16 cellular contexts compared by ENCODE assay signal in the genomic region with DNA sequence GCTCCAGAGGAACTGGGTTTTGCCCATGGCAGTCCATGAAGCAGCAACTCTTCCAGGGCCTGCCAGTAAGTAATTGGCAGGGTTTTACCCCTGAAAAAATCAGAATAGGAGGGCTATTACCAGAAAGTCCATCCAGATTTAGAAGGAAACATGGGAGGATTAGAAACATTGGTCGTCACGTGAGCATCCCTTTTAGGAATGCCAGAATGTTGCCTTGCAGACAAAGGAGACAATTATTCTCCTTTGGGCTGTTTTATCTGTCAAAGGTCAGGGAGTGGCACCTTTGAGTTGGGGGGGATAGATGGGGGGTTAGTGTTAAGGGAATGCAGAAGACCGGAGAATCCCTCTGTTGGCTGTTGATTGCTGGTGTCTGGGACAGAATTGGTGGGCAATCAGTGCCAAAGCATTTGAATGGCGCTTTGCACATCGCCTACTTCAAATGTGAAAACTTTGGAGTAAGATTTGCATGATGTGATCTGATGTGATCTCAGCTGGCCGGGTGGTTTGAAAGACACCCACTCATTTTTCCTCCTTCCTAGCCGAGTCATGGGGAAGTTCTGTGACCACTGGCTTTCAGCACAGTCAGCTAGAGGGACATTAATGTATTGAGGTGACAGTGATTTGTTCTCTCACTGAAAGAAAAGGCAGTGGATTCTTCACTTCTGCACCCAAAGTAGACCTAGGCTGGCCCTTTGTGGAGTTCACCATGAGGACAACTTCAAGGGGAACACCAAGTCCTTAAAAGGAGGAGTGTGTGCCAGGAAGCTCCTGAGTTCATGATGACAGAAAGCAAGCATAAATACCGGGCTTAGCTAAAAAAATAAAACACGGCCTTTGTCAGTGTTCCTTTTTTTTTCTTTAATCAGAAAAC. TPM values are rescaled to one million over a fixed set of nuclear protein-coding genes. Genes with fewer than 3 reads are reported as not detected.
A peak's percentile ranks its signal among the peaks of the same experiment; 100 is the strongest.
DNase-seq lines count a peak whose midpoint lies in the region; ATAC-seq and TF ChIP-seq lines count a peak whose summit lies in the region.
"Had no signal": no experiment of that assay in that cellular context is flagged by ENCODE, and none has a peak within 500 bp of the region (broad histone marks: within the 10 kb centered on the region; RNA-seq: fewer than 3 reads in every experiment).

No MANE protein-coding gene starts in this region.

- H3K9me3 ChIP-seq in gastroesophageal sphincter, result peaks cover 0 to 4% (median 0%) of the 10 kb centered on the region in 3 donors
- peaks cover 0 to 5% (median 0%) of the 10 kb centered on the region in 4 donors for H3K9me3 ChIP-seq in tibial nerve
- no peaks in the 10 kb centered on the region for H3K9me3 ChIP-seq in CD8-positive, alpha-beta T cell (ENCODE audit: low read length)
- H3K9me3 ChIP-seq: SJSA1 had no signal

- no peak overlapping the region for H3K4me3 ChIP-seq in gastroesophageal sphincter
- H3K4me3 ChIP-seq in tibial nerve, result no peak overlapping the region
- no peak overlapping the region for H3K4me3 ChIP-seq in CD8-positive, alpha-beta T cell (ENCODE audit: low read depth, low read length)
- H3K4me3 ChIP-seq: SJSA1 had no signal

- H3K36me3 Mint-ChIP-seq in activated CD4-positive, alpha-beta T cell treated with anti-CD3 and anti-CD28 coated beads for 36 hours (ENCODE audit: low read depth), result peaks cover 2% of the 10 kb centered on the region
- H3K36me3 Mint-ChIP-seq in neural crest cell (ENCODE audit: low read depth), result no peaks in the 10 kb centered on the region
- H3K36me3 Mint-ChIP-seq in CD8-positive, alpha-beta T cell, result no peaks in the 10 kb centered on the region

- H3K4me1 ChIP-seq in gastroesophageal sphincter (peaks cover 2 to 28% (median 6%) of the 10 kb centered on the region in 3 donors), tibial nerve (peaks cover 0 to 80% (median 36%) of the 10 kb centered on the region in 4 donors)
- H3K4me1 ChIP-seq in CD8-positive, alpha-beta T cell (ENCODE audit: insufficient read depth, low read length), result no peaks in the 10 kb centered on the region
- H3K4me1 ChIP-seq: SJSA1 had no signal

- POLR2A ChIA-PET in activated CD4-positive, alpha-beta T cell treated with anti-CD3 and anti-CD28 coated beads for 36 hours (lab: Charles Lee), result no interaction called here
- POLR2A ChIA-PET in CD8-positive, alpha-beta T cell (lab: Charles Lee), result no interaction called here

- TF ChIP-seq EP300 in gastroesophageal sphincter (IDR thresholded peaks at IDR 0.05), result no peak
- peak; percentile 43 to 80 for TF ChIP-seq EP300 in tibial nerve (IDR thresholded peaks at IDR 0.05)

- intact Hi-C loops in activated CD4-positive, alpha-beta T cell treated with anti-CD3 and anti-CD28 coated beads for 36 hours (cut with DNase I, micrococcal nuclease), result no loop called here
- intact Hi-C loops in CD8-positive, alpha-beta T cell (cut with DNase I, micrococcal nuclease), result no loop called here

- H3K27ac ChIP-seq in gastroesophageal sphincter (peak overlapping the region in 2 of 4 donors; percentile 52 to 58), tibial nerve (peak overlapping the region; percentile 44 to 87 (median 69))
- no peak overlapping the region for H3K27ac ChIP-seq in CD8-positive, alpha-beta T cell (ENCODE audit: low read depth, low read length)
- H3K27ac ChIP-seq: SJSA1 had no signal

- no peak for DNase-seq in activated CD4-positive, alpha-beta T cell treated with anti-CD3 and anti-CD28 coated beads for 36 hours
- DNase-seq in activated CD4-positive, alpha-beta T cell treated with anti-CD3 and anti-CD28 coated beads for 4 hours, result no peak
- DNase-seq in neural crest cell (ENCODE audit: low read depth, low spot score), result no peak
- DNase-seq in tibial nerve (ENCODE audit: low spot score in 2 of 2), result peak in 1 of 2 donors; percentile 58
- no peak for DNase-seq in activated CD8-positive, alpha-beta memory T cell treated with anti-CD3 and anti-CD28 coated beads, Interleukin-2, amount 50 U/mL, for 48 hours
- no peak for DNase-seq in activated T-cell treated with anti-CD3 and anti-CD28 coated beads, Interleukin-2, amount 50 U/mL, for 1 hour
- no peak for DNase-seq in CD8-positive, alpha-beta T cell
- DNase-seq: amniotic stem cell; CD4-positive, alpha-beta T cell; KG1; mammary epithelial cell; NCI-H146; NCI-H345; stimulated activated CD4-positive, alpha-beta T cell treated with anti-CD3 and anti-CD28 coated beads, Interleukin-12 subunit alpha, Interleukin-12 subunit beta, amount 100 ng/mL, for 4 hours had no signal

- TF ChIP-seq CTCF in gastroesophageal sphincter (IDR thresholded peaks at IDR 0.05) (no peak), neural crest cell (conservative IDR thresholded peaks at IDR 0.05) (no peak), tibial nerve (IDR thresholded peaks at IDR 0.05) (no peak)
- no peak for TF ChIP-seq CTCF in CD8-positive, alpha-beta T cell (IDR thresholded peaks at IDR 0.05)

- TF ChIP-seq POLR2A in gastroesophageal sphincter (IDR thresholded peaks at IDR 0.05), result no peak
- TF ChIP-seq POLR2A in tibial nerve (IDR thresholded peaks at IDR 0.05), result no peak

- peaks cover 5% of the 10 kb centered on the region for H3K9me3 Mint-ChIP-seq in activated CD4-positive, alpha-beta T cell treated with anti-CD3 and anti-CD28 coated beads for 36 hours (ENCODE audit: low read depth)
- peaks cover 19% of the 10 kb centered on the region for H3K9me3 Mint-ChIP-seq in neural crest cell
- peaks cover 2% of the 10 kb centered on the region for H3K9me3 Mint-ChIP-seq in CD8-positive, alpha-beta T cell
- H3K9me3 Mint-ChIP-seq: CD4-positive, alpha-beta T cell had no signal

- WGBS in gastroesophageal sphincter (ENCODE audit: low coverage in 1 of 2), 2 donors, result 53 to 57% methylated on average over 5 to 8 of the region's 9 CpGs
- WGBS in tibial nerve, 2 donors, result 30 to 32% methylated on average over 9 of the region's 9 CpGs

- H3K27me3 ChIP-seq in gastroesophageal sphincter (no peaks in the 10 kb centered on the region), tibial nerve (no peaks in the 10 kb centered on the region)
- H3K27me3 ChIP-seq in CD8-positive, alpha-beta T cell (ENCODE audit: insufficient read depth, low read length), result no peaks in the 10 kb centered on the region

- CTCF ChIA-PET in activated CD4-positive, alpha-beta T cell treated with anti-CD3 and anti-CD28 coated beads for 36 hours (lab: Charles Lee), result interaction anchor here (0.7 to 2.1 kb wide), 2 partner anchors 10 to 275 kb away, joined by 3 to 5 read pairs; no protein-coding TSS in a partner anchor
- CTCF ChIA-PET in CD8-positive, alpha-beta T cell (lab: Charles Lee), result interaction anchor here (1.2 kb wide), 1 partner anchor 32 kb away, joined by 5 read pairs; no protein-coding TSS in a partner anchor

- ATAC-seq in activated CD4-positive, alpha-beta T cell treated with anti-CD3 and anti-CD28 coated beads for 36 hours, result peak; percentile 19
- ATAC-seq in gastroesophageal sphincter, result peak; percentile 60
- no peak for ATAC-seq in CD8-positive, alpha-beta T cell

- H3K36me3 ChIP-seq in gastroesophageal sphincter, result no peaks in the 10 kb centered on the region
- no peaks in the 10 kb centered on the region for H3K36me3 ChIP-seq in tibial nerve
- no peaks in the 10 kb centered on the region for H3K36me3 ChIP-seq in CD8-positive, alpha-beta T cell (ENCODE audit: insufficient read depth, low read length)
- H3K36me3 ChIP-seq: SJSA1 had no signal

- no peak overlapping the region for H3K27ac Mint-ChIP-seq in activated CD4-positive, alpha-beta T cell treated with anti-CD3 and anti-CD28 coated beads for 36 hours
- H3K27ac Mint-ChIP-seq in neural crest cell (ENCODE audit: unreplicated experiment), result peak overlapping the region; percentile 62
- H3K27ac Mint-ChIP-seq in CD8-positive, alpha-beta T cell, result no peak overlapping the region
- H3K27ac Mint-ChIP-seq: CD4-positive, alpha-beta T cell had no signal

- no peak overlapping the region for H3K4me3 Mint-ChIP-seq in activated CD4-positive, alpha-beta T cell treated with anti-CD3 and anti-CD28 coated beads for 36 hours
- H3K4me3 Mint-ChIP-seq in neural crest cell, result no peak overlapping the region
- no peak overlapping the region for H3K4me3 Mint-ChIP-seq in CD8-positive, alpha-beta T cell
- H3K4me3 Mint-ChIP-seq: CD4-positive, alpha-beta T cell had no signal

- H3K27me3 Mint-ChIP-seq in activated CD4-positive, alpha-beta T cell treated with anti-CD3 and anti-CD28 coated beads for 36 hours, result no peaks in the 10 kb centered on the region
- H3K27me3 Mint-ChIP-seq in neural crest cell (ENCODE audit: low read depth), result no peaks in the 10 kb centered on the region
- H3K27me3 Mint-ChIP-seq in CD8-positive, alpha-beta T cell (ENCODE audit: low read depth), result no peaks in the 10 kb centered on the region
- H3K27me3 Mint-ChIP-seq: CD4-positive, alpha-beta T cell had no signal

- H3K4me1 Mint-ChIP-seq in activated CD4-positive, alpha-beta T cell treated with anti-CD3 and anti-CD28 coated beads for 36 hours, result peaks cover 2% of the 10 kb centered on the region
- peaks cover 22% of the 10 kb centered on the region for H3K4me1 Mint-ChIP-seq in neural crest cell
- H3K4me1 Mint-ChIP-seq in CD8-positive, alpha-beta T cell (ENCODE audit: low read depth), result no peaks in the 10 kb centered on the region

RNA-seq across cellular contexts. Expression of a gene that starts 31.4 kb away (rescaled TPM):
- total RNA-seq in activated CD4-positive, alpha-beta T cell treated with anti-CD3 and anti-CD28 coated beads for 36 hours, result 1 to 10 TPM; 2.2 to 3.2 TPM
- total RNA-seq in gastroesophageal sphincter, result 1 to 10 TPM; 1.9 to 5.8 (median 4.1) TPM
- 3.0 and 8.7 TPM in 2 replicates for total RNA-seq in neural crest cell
- total RNA-seq in tibial nerve, result 10 to 100 TPM; 65.9 to 86.1 (median 74.4) TPM
- total RNA-seq in CD8-positive, alpha-beta T cell, result 1 to 10 TPM; 1.1 to 3.1 TPM

RNA-seq across cellular contexts. Expression of a gene that starts 50.8 kb away (rescaled TPM):
- total RNA-seq in activated CD4-positive, alpha-beta T cell treated with anti-CD3 and anti-CD28 coated beads for 36 hours, result 10 to 100 TPM; 19.1 to 23.7 TPM
- 10 to 100 TPM in 1 of 4 donors, 1 to 10 TPM in 3; 6.2 to 13.4 (median 7.0) TPM for total RNA-seq in gastroesophageal sphincter
- 38.8 and 38.9 TPM in 2 replicates for total RNA-seq in neural crest cell
- 1 to 10 TPM; 4.5 to 7.6 (median 5.1) TPM for total RNA-seq in tibial nerve
- 1 to 10 TPM; 6.6 to 6.7 TPM for total RNA-seq in CD8-positive, alpha-beta T cell

RNA-seq across cellular contexts. Expression of a gene that starts 51.2 kb away (rescaled TPM):
- total RNA-seq in activated CD4-positive, alpha-beta T cell treated with anti-CD3 and anti-CD28 coated beads for 36 hours, result 10 to 100 TPM; 27.3 to 38.6 TPM
- total RNA-seq in gastroesophageal sphincter, result 10 to 100 TPM; 18.1 to 30.0 (median 22.1) TPM
- 55.7 and 61.7 TPM in 2 replicates for total RNA-seq in neural crest cell
- total RNA-seq in tibial nerve, result 10 to 100 TPM; 36.3 to 61.8 (median 36.7) TPM
- 10 to 100 TPM; 17.6 to 17.7 TPM for total RNA-seq in CD8-positive, alpha-beta T cell
